ENCODE assay signal across 31 cellular contexts in the genomic region with DNA sequence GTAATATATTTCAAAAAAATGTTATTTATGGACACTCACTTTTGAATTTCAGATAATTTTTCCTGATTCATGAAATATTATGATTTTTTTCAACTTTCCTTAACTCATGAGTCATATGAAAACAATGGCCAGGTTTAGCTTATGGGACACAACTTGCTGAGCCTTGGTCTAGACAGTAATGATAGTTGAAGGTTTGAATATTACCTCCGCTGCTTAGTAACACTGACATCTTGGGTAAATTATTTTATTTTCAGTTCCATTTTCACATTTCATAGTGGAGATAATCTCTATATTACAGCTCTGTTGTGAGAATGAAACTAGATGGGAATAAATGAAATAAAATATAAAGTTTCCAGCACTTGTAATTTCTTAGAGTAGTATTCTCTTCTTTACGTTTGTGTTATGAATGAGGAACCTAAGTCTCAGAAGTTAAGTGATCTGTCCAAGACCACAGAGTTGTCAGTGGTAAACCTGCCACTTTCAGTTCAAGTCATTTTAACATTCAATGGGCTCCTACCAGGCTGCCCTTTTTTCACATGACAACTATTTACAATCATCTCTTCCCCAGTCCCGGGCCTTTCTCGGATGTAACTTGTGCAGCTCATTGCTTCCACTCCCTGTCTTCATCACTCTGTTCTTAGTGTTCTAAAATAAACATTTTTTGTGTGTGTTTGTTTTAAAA. TPM values are rescaled to one million over a fixed set of nuclear protein-coding genes. Genes with fewer than 3 reads are reported as not detected.
DNase-seq lines count a peak whose midpoint lies in the region; ATAC-seq and TF ChIP-seq lines count a peak whose summit lies in the region.
"Had no signal": no experiment of that assay in that cellular context is flagged by ENCODE, and none has a peak within 500 bp of the region (broad histone marks: within the 10 kb centered on the region; RNA-seq: fewer than 3 reads in every experiment).

No MANE protein-coding gene starts in this region.

- CTCF ChIA-PET in CD4-positive, alpha-beta T cell (lab: Charles Lee): no interaction called here

- peak; percentile 43 for DNase-seq in MV-4-11 (lab: John Stamatoyannopoulos, UW)
- DNase-seq in middle frontal gyrus (ENCODE audit: extremely low spot score, low spot score): no peak
- DNase-seq in right lobe of liver: no peak
- DNase-seq in CD4-positive, alpha-beta T cell: no peak
- DNase-seq: activated CD4-positive, alpha-beta memory T cell treated with anti-CD3 and anti-CD28 coated beads for 36 hours; activated effector memory CD4-positive, alpha-beta T cell treated with anti-CD3 and anti-CD28 coated beads, Interleukin-2, amount 50 U/mL, for 16 hours; activated naive CD8-positive, alpha-beta T cell treated with anti-CD3 and anti-CD28 coated beads, Interleukin-2, amount 50 U/mL, for 24 hours; body of pancreas; effector CD4-positive, alpha-beta T cell; heart right ventricle; left colon; naive thymus-derived CD8-positive, alpha-beta T cell; NCI-H1417 treated with DMSO at 0.1 percent for 48 hours; NCI-H2171; NCI-H524 treated with DMSO at 0.1 percent for 48 hours had no signal

- H3K9me3 ChIP-seq in right lobe of liver: no peaks in the 10 kb centered on the region
- H3K9me3 ChIP-seq in CD4-positive, alpha-beta T cell (ENCODE audit: control insufficient read depth, low read length): no peaks in the 10 kb centered on the region
- H3K9me3 ChIP-seq: body of pancreas, heart right ventricle, right atrium auricular region had no signal

- no peaks in the 10 kb centered on the region for H3K36me3 ChIP-seq in right lobe of liver
- H3K36me3 ChIP-seq: heart right ventricle, right atrium auricular region had no signal

- H3K36me3 Mint-ChIP-seq in CD4-positive, alpha-beta T cell (ENCODE audit: low read depth): no peaks in the 10 kb centered on the region
- H3K36me3 Mint-ChIP-seq: activated CD4-positive, alpha-beta memory T cell treated with anti-CD3 and anti-CD28 coated beads for 36 hours; naive thymus-derived CD8-positive, alpha-beta T cell had no signal

- no peak for TF ChIP-seq CTCF in right lobe of liver (IDR thresholded peaks at IDR 0.05)
- TF ChIP-seq CTCF in CD4-positive, alpha-beta T cell (IDR thresholded peaks at IDR 0.05): no peak

- intact Hi-C loops in right lobe of liver (cut with DNase I): no loop called here
- intact Hi-C loops in CD4-positive, alpha-beta T cell (cut with DNase I, micrococcal nuclease): no loop called here

- peak; percentile 65 for ATAC-seq in GM18498 (IDR thresholded peaks at IDR 0.05; ENCODE audit: unreplicated experiment)
- peak; percentile 73 for ATAC-seq in GM21423 (IDR thresholded peaks at IDR 0.05; ENCODE audit: unreplicated experiment)
- ATAC-seq in HG02943 (IDR thresholded peaks at IDR 0.05; ENCODE audit: low read depth, unreplicated experiment): peak; percentile 79
- ATAC-seq in right lobe of liver: no peak
- no peak for ATAC-seq in GM21723 (IDR thresholded peaks at IDR 0.05; ENCODE audit: unreplicated experiment)
- no peak for ATAC-seq in CD4-positive, alpha-beta T cell (ENCODE audit: poor library complexity)
- ATAC-seq: activated naive CD8-positive, alpha-beta T cell treated with anti-CD3 and anti-CD28 coated beads, Interleukin-2, amount 50 U/mL, for 24 hours; body of pancreas; heart right ventricle; left colon; naive thymus-derived CD8-positive, alpha-beta T cell; WTC11 had no signal

- TF ChIP-seq POLR2A in right lobe of liver (IDR thresholded peaks at IDR 0.05): no peak

- no peaks in the 10 kb centered on the region for H3K27me3 Mint-ChIP-seq in CD4-positive, alpha-beta T cell
- H3K27me3 Mint-ChIP-seq: activated CD4-positive, alpha-beta memory T cell treated with anti-CD3 and anti-CD28 coated beads for 36 hours; activated naive CD8-positive, alpha-beta T cell treated with anti-CD3 and anti-CD28 coated beads, Interleukin-2, amount 50 U/mL, for 24 hours; B cell had no signal

- H3K4me1 Mint-ChIP-seq in CD4-positive, alpha-beta T cell (ENCODE audit: low read depth): no peaks in the 10 kb centered on the region
- H3K4me1 Mint-ChIP-seq: activated naive CD8-positive, alpha-beta T cell treated with anti-CD3 and anti-CD28 coated beads, Interleukin-2, amount 50 U/mL, for 24 hours; B cell; IgD-negative memory B cell; naive thymus-derived CD8-positive, alpha-beta T cell had no signal

- H3K4me3 ChIP-seq in right lobe of liver: no peak overlapping the region
- H3K4me3 ChIP-seq: body of pancreas, heart right ventricle, right atrium auricular region had no signal

- no peak overlapping the region for H3K27ac Mint-ChIP-seq in CD4-positive, alpha-beta T cell
- H3K27ac Mint-ChIP-seq: activated CD4-positive, alpha-beta memory T cell treated with anti-CD3 and anti-CD28 coated beads for 36 hours; activated naive CD8-positive, alpha-beta T cell treated with anti-CD3 and anti-CD28 coated beads, Interleukin-2, amount 50 U/mL, for 24 hours; B cell; IgD-negative memory B cell; naive thymus-derived CD8-positive, alpha-beta T cell had no signal

- H3K27ac ChIP-seq in right lobe of liver: no peak overlapping the region
- H3K27ac ChIP-seq in CD4-positive, alpha-beta T cell (ENCODE audit: low read depth, low read length): no peak overlapping the region
- H3K27ac ChIP-seq: body of pancreas, heart right ventricle, right atrium auricular region had no signal

- H3K4me1 ChIP-seq in right lobe of liver: no peaks in the 10 kb centered on the region
- H3K4me1 ChIP-seq: body of pancreas, heart right ventricle, right atrium auricular region had no signal

- POLR2A ChIA-PET in CD4-positive, alpha-beta T cell (lab: Charles Lee): no interaction called here

- H3K9me3 Mint-ChIP-seq in CD4-positive, alpha-beta T cell: no peaks in the 10 kb centered on the region
- H3K9me3 Mint-ChIP-seq: activated naive CD8-positive, alpha-beta T cell treated with anti-CD3 and anti-CD28 coated beads, Interleukin-2, amount 50 U/mL, for 24 hours had no signal

- H3K27me3 ChIP-seq in right lobe of liver: no peaks in the 10 kb centered on the region
- H3K27me3 ChIP-seq in CD4-positive, alpha-beta T cell (ENCODE audit: control insufficient read depth, insufficient read depth, low read length): no peaks in the 10 kb centered on the region
- H3K27me3 ChIP-seq: body of pancreas, heart right ventricle, right atrium auricular region had no signal

- H3K4me3 Mint-ChIP-seq in CD4-positive, alpha-beta T cell: no peak overlapping the region
- H3K4me3 Mint-ChIP-seq: activated CD4-positive, alpha-beta memory T cell treated with anti-CD3 and anti-CD28 coated beads for 36 hours; activated naive CD8-positive, alpha-beta T cell treated with anti-CD3 and anti-CD28 coated beads, Interleukin-2, amount 50 U/mL, for 24 hours; B cell; IgD-negative memory B cell; naive thymus-derived CD8-positive, alpha-beta T cell; WTC11 had no signal

- WGBS in right lobe of liver (ENCODE audit: insufficient coverage, low coverage, low lambda C conversion rate, missing lambda C conversion rate): 74% methylated on average over 4 of the region's 4 CpGs

RNA-seq across cellular contexts. Expression of a gene that starts 46.8 kb away (rescaled TPM):
- total RNA-seq in right lobe of liver: 1,000 to 10,000 TPM; 2,822 to 4,781 (median 3,863) TPM
- total RNA-seq in CD4-positive, alpha-beta T cell: not detected
- total RNA-seq: A172; activated CD4-positive, alpha-beta memory T cell treated with anti-CD3 and anti-CD28 coated beads for 36 hours; B cell; chondrocyte; epithelial cell of proximal tubule; fibroblast of villous mesenchyme; left colon; M059J; mesenteric fat pad; naive thymus-derived CD8-positive, alpha-beta T cell; osteoblast; right atrium auricular region; subcutaneous adipose tissue had no signal

Comparison
In these comparisons a context has a peak if more than half of its experiments do, and no peak if none do; other contexts are left out.
1. ATAC-seq: peak in GM18498 (single experiment), GM21423 (single experiment) and HG02943 (single experiment); none in right lobe of liver (0 of 4), GM21723 (single experiment) and CD4-positive, alpha-beta T cell (single experiment).
2. RNA of a gene that starts 46.8 kb away (total RNA-seq): 2,822 to 4,781 TPM in right lobe of liver; not detected in CD4-positive, alpha-beta T cell; every median in the first group is over 1,000 times any median in the second.